ENCODE assay signal across 12 cellular contexts in genomic region chr2:62292190-62292589, GRCh38.
DNase-seq lines count a peak whose midpoint lies in the region; FAIRE-seq lines count a peak whose summit lies in the region.
"Had no signal": no experiment of that assay in that cellular context is flagged by ENCODE, and none has a peak within 500 bp of the region (broad histone marks: within the 10 kb centered on the region; RNA-seq: fewer than 3 reads in every experiment).

No MANE protein-coding gene starts in this region.

- H3K36me3 ChIP-seq in subcutaneous abdominal adipose tissue (ENCODE audit: control insufficient read depth in 5 of 5, insufficient read depth in 5 of 5, low read length in 5 of 5), result no peaks in the 10 kb centered on the region
- no peaks in the 10 kb centered on the region for H3K36me3 ChIP-seq in CD8-positive, alpha-beta memory T cell (ENCODE audit: insufficient read depth, low read length)
- H3K36me3 ChIP-seq: tibial nerve had no signal

- no peaks in the 10 kb centered on the region for H3K27me3 Mint-ChIP-seq in CD8-positive, alpha-beta memory T cell

- peak overlapping the region; percentile 40 for H3K27ac ChIP-seq in subcutaneous abdominal adipose tissue (ENCODE audit: low read depth, low read length)
- no peak overlapping the region for H3K27ac ChIP-seq in CD8-positive, alpha-beta memory T cell (ENCODE audit: low read depth, low read length)

- peaks cover 17 to 49% (median 38%) of the 10 kb centered on the region in 5 donors for H3K4me1 ChIP-seq in subcutaneous abdominal adipose tissue (ENCODE audit: control insufficient read depth in 5 of 5, insufficient read depth in 5 of 5, low read length in 5 of 5)
- peaks cover 12% of the 10 kb centered on the region for H3K4me1 ChIP-seq in CD8-positive, alpha-beta memory T cell (ENCODE audit: insufficient read depth, low read length)

- POLR2A ChIA-PET in CD8-positive, alpha-beta memory T cell (lab: Charles Lee), result no interaction called here

- H3K4me1 Mint-ChIP-seq in CD8-positive, alpha-beta memory T cell, result peaks cover 16 to 26% (median 24%) of the 10 kb centered on the region in 3 donors

- no peaks in the 10 kb centered on the region for H3K9me3 ChIP-seq in subcutaneous abdominal adipose tissue (ENCODE audit: control insufficient read depth in 5 of 5, low read length in 5 of 5)
- H3K9me3 ChIP-seq in CD8-positive, alpha-beta memory T cell (ENCODE audit: low read length), result no peaks in the 10 kb centered on the region
- H3K9me3 ChIP-seq: tibial nerve had no signal

- H3K27me3 ChIP-seq in subcutaneous abdominal adipose tissue (ENCODE audit: control insufficient read depth in 5 of 5, insufficient read depth in 4 of 5, low read length in 5 of 5), result no peaks in the 10 kb centered on the region
- no peaks in the 10 kb centered on the region for H3K27me3 ChIP-seq in CD8-positive, alpha-beta memory T cell (ENCODE audit: insufficient read depth, low read length, poor library complexity, severe bottlenecking)
- H3K27me3 ChIP-seq: tibial nerve had no signal

- peak; percentile 4 for DNase-seq in NCI-H1092 treated with DMSO at 0.1 percent for 48 hours (lab: John Stamatoyannopoulos, UW)
- DNase-seq in NCI-H1092 (lab: John Stamatoyannopoulos, UW), result no peak
- DNase-seq in amniotic epithelial cell (ENCODE audit: low read depth), result peak; percentile 45
- peak; percentile 69 for DNase-seq in iris pigment epithelial cell (ENCODE audit: low read depth)
- DNase-seq in NCI-H1930 (lab: John Stamatoyannopoulos, UW), result no peak
- DNase-seq in frontal cortex (ENCODE audit: low spot score in 2 of 2), result no peak
- no peak for DNase-seq in CD8-positive, alpha-beta memory T cell
- DNase-seq: activated naive CD4-positive, alpha-beta T cell treated with anti-CD3 and anti-CD28 coated beads, Interleukin-2, amount 10 ng/mL, durations not matched to agents 7 days and 5 days; stimulated activated CD4-positive, alpha-beta T cell treated with anti-CD3 and anti-CD28 coated beads, Interleukin-15, amount 100 ng/mL, for 24 hours had no signal

- peak overlapping the region in 1 of 5 donors; percentile 31 for H3K9ac ChIP-seq in subcutaneous abdominal adipose tissue (ENCODE audit: low read length in 5 of 5)

- FAIRE-seq in frontal cortex (lab: Jason Lieb, UNC), result no peak
- FAIRE-seq: A204.1 had no signal

- H3K27ac Mint-ChIP-seq in CD8-positive, alpha-beta memory T cell, result peak overlapping the region in 1 of 8 donors; percentile 53
- H3K27ac Mint-ChIP-seq: activated naive CD4-positive, alpha-beta T cell treated with anti-CD3 and anti-CD28 coated beads, Interleukin-2, amount 10 ng/mL, durations not matched to agents 7 days and 5 days had no signal

- H3K4me3 ChIP-seq in subcutaneous abdominal adipose tissue (ENCODE audit: low read depth in 1 of 5, low read length in 5 of 5), result no peak overlapping the region
- no peak overlapping the region for H3K4me3 ChIP-seq in CD8-positive, alpha-beta memory T cell (ENCODE audit: low read length)

- H3K4me3 Mint-ChIP-seq in CD8-positive, alpha-beta memory T cell, result no peak overlapping the region
- H3K4me3 Mint-ChIP-seq: activated naive CD4-positive, alpha-beta T cell treated with anti-CD3 and anti-CD28 coated beads, Interleukin-2, amount 10 ng/mL, durations not matched to agents 7 days and 5 days had no signal

- CTCF ChIA-PET in CD8-positive, alpha-beta memory T cell (lab: Charles Lee), result no interaction called here

- H3K9me3 Mint-ChIP-seq in CD8-positive, alpha-beta memory T cell, result no peaks in the 10 kb centered on the region
- H3K9me3 Mint-ChIP-seq: activated naive CD4-positive, alpha-beta T cell treated with anti-CD3 and anti-CD28 coated beads, Interleukin-2, amount 10 ng/mL, durations not matched to agents 7 days and 5 days had no signal

- peaks cover 0 to 2% (median 0%) of the 10 kb centered on the region in 3 donors for H3K36me3 Mint-ChIP-seq in CD8-positive, alpha-beta memory T cell
- H3K36me3 Mint-ChIP-seq: activated naive CD4-positive, alpha-beta T cell treated with anti-CD3 and anti-CD28 coated beads, Interleukin-2, amount 10 ng/mL, durations not matched to agents 7 days and 5 days had no signal

Comparison
In these comparisons a context has a peak if more than half of its experiments do, and no peak if none do; other contexts are left out.
1. DNase-seq: peak in NCI-H1092 treated with DMSO at 0.1 percent for 48 hours (single experiment), amniotic epithelial cell (single experiment) and iris pigment epithelial cell (single experiment); none in NCI-H1092 (single experiment), NCI-H1930 (0 of 2), frontal cortex (0 of 2) and CD8-positive, alpha-beta memory T cell (0 of 5).